10 cellular contexts compared by ENCODE assay signal in the genomic region with DNA sequence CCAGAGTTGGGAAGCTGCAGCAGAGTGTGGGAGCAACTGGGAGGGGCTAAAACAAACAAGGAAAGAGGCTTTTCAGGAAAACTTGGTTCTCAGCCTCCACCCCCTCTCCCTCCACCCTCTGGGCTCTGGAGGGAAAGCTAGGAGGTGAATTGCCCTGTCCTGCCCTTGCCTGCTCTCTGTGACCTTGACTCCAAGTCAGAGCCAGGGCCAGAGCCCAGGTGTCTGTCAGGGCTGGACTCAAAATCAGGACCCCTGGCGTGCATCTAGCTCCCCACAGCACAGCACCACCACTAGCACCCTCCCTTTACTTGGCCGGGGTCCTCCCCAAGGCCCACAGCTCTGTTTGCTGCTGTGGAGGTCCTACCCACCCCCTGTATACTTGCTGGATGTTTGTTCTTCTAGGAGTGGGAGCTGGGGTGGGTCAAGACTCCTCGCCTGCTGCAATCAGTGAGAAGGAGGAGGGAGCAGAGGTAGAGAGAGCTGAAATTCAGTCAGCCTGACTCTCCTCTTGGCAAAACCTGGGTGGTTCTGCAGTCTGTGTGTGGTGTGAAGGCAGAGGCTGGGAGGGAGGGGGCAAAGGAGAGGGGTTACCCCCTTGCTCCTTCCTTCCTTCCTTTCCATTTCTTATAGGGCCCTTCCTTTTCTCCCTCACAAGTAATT. TPM values are rescaled to one million over a fixed set of nuclear protein-coding genes. Genes with fewer than 3 reads are reported as not detected.
DNase-seq lines count a peak whose midpoint lies in the region; ATAC-seq, FAIRE-seq and TF ChIP-seq lines count a peak whose summit lies in the region.
"Had no signal": no experiment of that assay in that cellular context is flagged by ENCODE, and none has a peak within 500 bp of the region (broad histone marks: within the 10 kb centered on the region; RNA-seq: fewer than 3 reads in every experiment).

No MANE protein-coding gene starts in this region.

- no peaks in the 10 kb centered on the region for H3K9me2 ChIP-seq in Loucy (replicated peaks; ENCODE audit: low read depth, low read length)

- peaks cover 7% of the 10 kb centered on the region for H4K20me1 ChIP-seq in Loucy (ENCODE audit: insufficient read depth, low read length, poor library complexity, severe bottlenecking)

- no peaks in the 10 kb centered on the region for H3K9me3 Mint-ChIP-seq in CD4-positive, alpha-beta T cell
- peaks cover 10% of the 10 kb centered on the region for H3K9me3 Mint-ChIP-seq in endodermal cell

- no peaks in the 10 kb centered on the region for H3K27me3 Mint-ChIP-seq in CD4-positive, alpha-beta T cell
- H3K27me3 Mint-ChIP-seq in endodermal cell (ENCODE audit: insufficient read depth), result peaks cover 89% of the 10 kb centered on the region

- H3K27me3 ChIP-seq in CD4-positive, alpha-beta T cell (ENCODE audit: control insufficient read depth, insufficient read depth, low read length), result no peaks in the 10 kb centered on the region
- H3K27me3 ChIP-seq in Loucy (ENCODE audit: insufficient read depth, low read length, poor library complexity, severe bottlenecking), result no peaks in the 10 kb centered on the region
- peaks cover 40% of the 10 kb centered on the region for H3K27me3 ChIP-seq in endodermal cell (ENCODE audit: control insufficient read depth, insufficient read depth, low read length, poor library complexity, severe bottlenecking)
- H3K27me3 ChIP-seq in parathyroid adenoma (ENCODE audit: control insufficient read depth, insufficient read depth, low read length), result no peaks in the 10 kb centered on the region

- intact Hi-C loops in CD4-positive, alpha-beta T cell (cut with DNase I, micrococcal nuclease), result no loop called here
- intact Hi-C loops in kidney (cut with DNase I), result no loop called here

- H3K4me3 Mint-ChIP-seq in CD4-positive, alpha-beta T cell, result peak overlapping the region; percentile 59
- no peak overlapping the region for H3K4me3 Mint-ChIP-seq in endodermal cell

- no peaks in the 10 kb centered on the region for H3K9me3 ChIP-seq in CD4-positive, alpha-beta T cell (ENCODE audit: control insufficient read depth, low read length)
- H3K9me3 ChIP-seq in Loucy (ENCODE audit: insufficient read depth, low read depth, low read length), result no peaks in the 10 kb centered on the region
- no peaks in the 10 kb centered on the region for H3K9me3 ChIP-seq in endodermal cell (ENCODE audit: control insufficient read depth, low read length)
- no peaks in the 10 kb centered on the region for H3K9me3 ChIP-seq in parathyroid adenoma (ENCODE audit: control insufficient read depth, low read length)
- no peaks in the 10 kb centered on the region for H3K9me3 ChIP-seq in kidney (ENCODE audit: control insufficient read depth in 1 of 2, low read length in 2 of 2)

- no peak for FAIRE-seq in kidney (lab: Jason Lieb, UNC)

- POLR2A ChIA-PET in CD4-positive, alpha-beta T cell (lab: Charles Lee), result interaction anchor here (0.6 to 1.8 kb wide), 10 partner anchors 8 to 176 kb away, joined by 3 to 7 read pairs (median 4); partner anchors contain the start of genes CASC3, LRRC3C, MED24 and ORMDL3

- peak overlapping the region; percentile 69 for H2AFZ ChIP-seq in Loucy (ENCODE audit: low read length)
- peak overlapping the region; percentile 54 for H2AFZ ChIP-seq in parathyroid adenoma

- H3K27ac Mint-ChIP-seq in CD4-positive, alpha-beta T cell, result peak overlapping the region; percentile 99
- no peak overlapping the region for H3K27ac Mint-ChIP-seq in endodermal cell

- H3K36me3 ChIP-seq in Loucy (ENCODE audit: insufficient read depth, low read length) (no peaks in the 10 kb centered on the region), endodermal cell (ENCODE audit: control insufficient read depth, insufficient read depth, low read length) (no peaks in the 10 kb centered on the region), parathyroid adenoma (ENCODE audit: control insufficient read depth, insufficient read depth, low read length) (no peaks in the 10 kb centered on the region), kidney (ENCODE audit: control insufficient read depth in 1 of 2, insufficient read depth in 2 of 2, low read length in 2 of 2) (no peaks in the 10 kb centered on the region)

- H3K9ac ChIP-seq in Loucy (ENCODE audit: low read depth, low read length, poor library complexity, severe bottlenecking), result peak overlapping the region; percentile 51
- H3K9ac ChIP-seq in endodermal cell (ENCODE audit: extremely low read depth, low read length, poor library complexity, severe bottlenecking), result no peak overlapping the region
- no peak overlapping the region for H3K9ac ChIP-seq in parathyroid adenoma
- peak overlapping the region in 1 of 2 donors; percentile 25 for H3K9ac ChIP-seq in kidney (ENCODE audit: low read length in 2 of 2)

- H3K4me3 ChIP-seq in Loucy (ENCODE audit: low read length, poor library complexity, severe bottlenecking) (peak overlapping the region; percentile 6), endodermal cell (ENCODE audit: low read length) (no peak overlapping the region), parathyroid adenoma (ENCODE audit: low read depth, low read length) (no peak overlapping the region), kidney (ENCODE audit: low read length in 2 of 2) (no peak overlapping the region)

- peaks cover 23% of the 10 kb centered on the region for H3K36me3 Mint-ChIP-seq in CD4-positive, alpha-beta T cell (ENCODE audit: low read depth)
- H3K36me3 Mint-ChIP-seq in endodermal cell (ENCODE audit: low read depth), result peaks cover 6% of the 10 kb centered on the region

- 74% methylated on average over 3 of the region's 3 CpGs; no CpG with 5 or more reads in 1 of the 2 experiments for WGBS in endodermal cell (ENCODE audit: insufficient coverage in 1 of 2, insufficient read length in 1 of 2), 2 experiments

- H3K4me1 ChIP-seq in Loucy (ENCODE audit: insufficient read depth, low read length, poor library complexity, severe bottlenecking) (peaks cover 54% of the 10 kb centered on the region), endodermal cell (ENCODE audit: control insufficient read depth, insufficient read depth, low read length) (peaks cover 12% of the 10 kb centered on the region), parathyroid adenoma (peaks cover 47% of the 10 kb centered on the region), kidney (ENCODE audit: control insufficient read depth in 1 of 2, insufficient read depth in 1 of 2, low read depth in 1 of 2, low read length in 2 of 2) (peaks cover 39 to 55% of the 10 kb centered on the region in 2 donors)

- DNase-seq in CD4-positive, alpha-beta T cell, result no peak
- DNase-seq in endodermal cell (peak; percentile 76), NAMALWA (ENCODE audit: low spot score) (no peak), kidney (no peak)
- no peak for DNase-seq in stimulated activated CD4-positive, alpha-beta T cell treated with anti-CD3 and anti-CD28 coated beads, Interleukin-15, amount 100 ng/mL, for 24 hours
- DNase-seq: activated gamma-delta T cell treated with Interleukin-2 at 50 U/mL for 16 hours, NCI-H226 had no signal

- H3K4me1 Mint-ChIP-seq in CD4-positive, alpha-beta T cell (ENCODE audit: low read depth), result peaks cover 92% of the 10 kb centered on the region
- H3K4me1 Mint-ChIP-seq in endodermal cell, result peaks cover 66% of the 10 kb centered on the region

- TF ChIP-seq CTCF in CD4-positive, alpha-beta T cell (IDR thresholded peaks at IDR 0.05), result no peak
- no peak for TF ChIP-seq CTCF in Loucy (conservative IDR thresholded peaks at IDR 0.05; ENCODE audit: low read length)
- TF ChIP-seq CTCF in endodermal cell (conservative IDR thresholded peaks at IDR 0.05), result no peak
- TF ChIP-seq CTCF in parathyroid adenoma (IDR thresholded peaks at IDR 0.05), result no peak
- TF ChIP-seq CTCF in kidney (IDR thresholded peaks at IDR 0.05; ENCODE audit: borderline replicate concordance, extremely low read depth, insufficient read depth), result no peak

- H3F3A ChIP-seq in Loucy (ENCODE audit: low read depth), result no peaks in the 10 kb centered on the region

- CTCF ChIA-PET in CD4-positive, alpha-beta T cell (lab: Charles Lee), result interaction anchor here (1.0 to 8.8 kb wide), 6 partner anchors 9 to 90 kb away, joined by 3 to 93 read pairs (median 4); no protein-coding TSS in a partner anchor

- H3K4me2 ChIP-seq in Loucy (ENCODE audit: low read depth, low read length, poor library complexity, severe bottlenecking) (peak overlapping the region; percentile 28), parathyroid adenoma (ENCODE audit: low read length) (peak overlapping the region; percentile 28)

- H3K79me2 ChIP-seq in Loucy (ENCODE audit: insufficient read depth, low read length) (peaks cover 11% of the 10 kb centered on the region; the same call in 1 of the 2 replicates), parathyroid adenoma (no peaks in the 10 kb centered on the region)

- peak overlapping the region; percentile 44 for H3K27ac ChIP-seq in CD4-positive, alpha-beta T cell (ENCODE audit: low read depth, low read length)
- H3K27ac ChIP-seq in endodermal cell (ENCODE audit: low read depth, low read length) (no peak overlapping the region), parathyroid adenoma (peak overlapping the region; percentile 46), kidney (ENCODE audit: low read depth in 2 of 2, low read length in 2 of 2) (peak overlapping the region in 1 of 2 donors; percentile 73)

- ATAC-seq in CD4-positive, alpha-beta T cell (ENCODE audit: poor library complexity), result no peak
- no peak for ATAC-seq in GM19455 (IDR thresholded peaks at IDR 0.05; ENCODE audit: unreplicated experiment)

RNA-seq across cellular contexts. Expression of gene NR1D1, which starts 2.8 kb away (rescaled TPM):
- 10 to 100 TPM; 29.6 to 34.1 TPM for total RNA-seq in CD4-positive, alpha-beta T cell
- 1 to 10 TPM; 3.0 to 4.4 TPM for total RNA-seq in endodermal cell
- 3.1 TPM for polyA plus RNA-seq in endodermal cell (2013, experiment 1 of 2)
- 2.3 TPM for polyA plus RNA-seq in endodermal cell (2013, experiment 2 of 2)
- 30.8 TPM for total RNA-seq in kidney
- polyA plus RNA-seq in kidney (ENCODE audit: insufficient read depth, low read depth, low replicate concordance), result 7.1 TPM

RNA-seq across cellular contexts. Expression of gene MSL1, which starts 18.6 kb away (rescaled TPM):
- total RNA-seq in CD4-positive, alpha-beta T cell, result 10 to 100 TPM; 77.0 to 79.2 TPM
- 100 to 1,000 TPM in 1 of 2 donors, 10 to 100 TPM in 1; 95.4 to 108 TPM for total RNA-seq in endodermal cell
- polyA plus RNA-seq in endodermal cell (2013, experiment 1 of 2), result 126 TPM
- polyA plus RNA-seq in endodermal cell (2013, experiment 2 of 2), result 115 TPM
- 75.4 TPM for total RNA-seq in kidney
- polyA plus RNA-seq in kidney (ENCODE audit: insufficient read depth, low read depth, low replicate concordance), result 34.9 TPM

RNA-seq across cellular contexts. Expression of gene CASC3, which starts 37.1 kb away (rescaled TPM):
- total RNA-seq in CD4-positive, alpha-beta T cell, result 100 to 1,000 TPM; 195 to 207 TPM
- total RNA-seq in endodermal cell (100 to 1,000 TPM; 113 to 116 TPM), kidney (90.8 TPM)
- polyA plus RNA-seq in endodermal cell (2013, experiment 1 of 2), result 121 TPM
- 108 TPM for polyA plus RNA-seq in endodermal cell (2013, experiment 2 of 2)
- polyA plus RNA-seq in kidney (ENCODE audit: insufficient read depth, low read depth, low replicate concordance), result 32.2 TPM

RNA-seq across cellular contexts. Expression of gene THRA, which starts 40.4 kb away (rescaled TPM):
- total RNA-seq in CD4-positive, alpha-beta T cell, result 10 to 100 TPM; 35.2 to 36.4 TPM
- total RNA-seq in endodermal cell (10 to 100 TPM; 12.7 to 14.4 TPM), kidney (63.9 TPM)
- polyA plus RNA-seq in endodermal cell (2013, experiment 1 of 2), result 16.0 TPM
- polyA plus RNA-seq in endodermal cell (2013, experiment 2 of 2), result 15.5 TPM
- polyA plus RNA-seq in kidney (ENCODE audit: insufficient read depth, low read depth, low replicate concordance), result 40.8 TPM

RNA-seq across cellular contexts. Expression of gene MED24, which starts 49.0 kb away (rescaled TPM):
- total RNA-seq in CD4-positive, alpha-beta T cell, result 10 to 100 TPM; 82.9 to 85.3 TPM
- total RNA-seq in endodermal cell (100 to 1,000 TPM; 106 to 124 TPM), kidney (66.3 TPM)
- polyA plus RNA-seq in endodermal cell (2013, experiment 1 of 2), result 119 TPM
- 101 TPM for polyA plus RNA-seq in endodermal cell (2013, experiment 2 of 2)
- polyA plus RNA-seq in kidney (ENCODE audit: insufficient read depth, low read depth, low replicate concordance), result 53.7 TPM
